10 cellular contexts compared by ENCODE assay signal in the genomic region with DNA sequence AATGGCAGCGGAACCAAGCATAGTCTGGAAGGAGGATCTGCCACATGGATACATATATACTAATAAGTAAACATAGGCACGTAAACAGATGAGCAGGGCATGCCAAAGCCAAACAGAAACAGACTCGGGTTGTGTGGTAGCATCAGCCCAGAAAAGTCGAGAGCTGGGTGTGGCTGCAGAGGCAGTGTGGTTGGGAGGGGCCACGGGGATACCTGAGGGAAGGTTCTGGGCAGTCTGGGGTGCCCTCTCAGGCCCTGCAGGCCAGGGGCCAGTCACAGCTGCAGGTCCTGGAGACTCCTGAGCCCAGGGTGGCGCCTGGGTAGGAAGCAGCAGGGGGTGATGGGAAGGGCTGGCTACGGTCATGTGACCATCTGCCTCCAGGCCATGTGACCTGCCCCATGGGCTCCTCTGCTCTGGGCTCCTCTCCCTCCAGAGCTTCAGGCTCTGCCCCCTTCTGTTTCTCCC. TPM values are rescaled to one million over a fixed set of nuclear protein-coding genes. Genes with fewer than 3 reads are reported as not detected.
A peak's percentile ranks its signal among the peaks of the same experiment; 100 is the strongest.
DNase-seq lines count a peak whose midpoint lies in the region; ATAC-seq, FAIRE-seq and TF ChIP-seq lines count a peak whose summit lies in the region.
"Had no signal": no experiment of that assay in that cellular context is flagged by ENCODE, and none has a peak within 500 bp of the region (broad histone marks: within the 10 kb centered on the region; RNA-seq: fewer than 3 reads in every experiment).

No MANE protein-coding gene starts in this region.

- 86% methylated on average over 7 of the region's 7 CpGs for WGBS in GM12878 (ENCODE audit: insufficient coverage, insufficient replicate concordance, low lambda C conversion rate, missing lambda C conversion rate)

- intact Hi-C loops in Caco-2 (cut with micrococcal nuclease; ENCODE audit: unreplicated experiment), result no loop called here
- intact Hi-C loops in GM12878 (cut with micrococcal nuclease; ENCODE audit: unreplicated experiment), result loop anchor here (2.0 kb wide), 1 partner anchor 286 kb away; no protein-coding TSS in a partner anchor

- H3K27ac ChIP-seq in GM12878 (ENCODE audit: control insufficient read depth, insufficient read depth), result no peak overlapping the region

- ATAC-seq in GM12878 (peak; percentile 71), HG03469 (IDR thresholded peaks at IDR 0.05; ENCODE audit: unreplicated experiment) (no peak), HG02610 (IDR thresholded peaks at IDR 0.05; ENCODE audit: unreplicated experiment) (no peak), GM21576 (IDR thresholded peaks at IDR 0.05; ENCODE audit: unreplicated experiment) (no peak)

- H3K27ac Mint-ChIP-seq in Caco-2 (ENCODE audit: unreplicated experiment) (no peak overlapping the region), nephron (peak overlapping the region; percentile 91 to 96 (median 96))

- no peak overlapping the region for H3K9ac ChIP-seq in GM12878 (ENCODE audit: control insufficient read depth, insufficient read depth, low read length)

- CTCF ChIA-PET in Caco-2 (lab: Charles Lee) (interaction anchor here (0.5 to 1.8 kb wide), 4 partner anchors 34 to 400 kb away, joined by 3 to 8 read pairs (median 6); no protein-coding TSS in a partner anchor), GM12878 (lab: Yijun Ruan, JAX) (interaction anchor here (0.5 to 8.8 kb wide), 18 partner anchors 10 to 622 kb away, joined by 3 to 123 read pairs (median 4); partner anchors contain the start of gene UBR2)

- no peak overlapping the region for H3K4me3 Mint-ChIP-seq in Caco-2 (ENCODE audit: unreplicated experiment)
- no peak overlapping the region for H3K4me3 Mint-ChIP-seq in nephron

- H3K4me1 ChIP-seq in Caco-2 (peaks cover 3% of the 10 kb centered on the region; the same call in 1 of the 2 replicates), GM12878 (ENCODE audit: control insufficient read depth, insufficient read depth, low read length) (no peaks in the 10 kb centered on the region)

- H3K9me3 Mint-ChIP-seq in Caco-2 (ENCODE audit: unreplicated experiment) (no peaks in the 10 kb centered on the region), nephron (no peaks in the 10 kb centered on the region)

- RAD21 ChIA-PET in GM12878 (lab: Charles Lee; ENCODE audit: unreplicated experiment), result interaction anchor here (1.1 to 7.2 kb wide), 6 partner anchors 18 to 286 kb away, joined by 3 to 77 read pairs (median 6); no protein-coding TSS in a partner anchor

- FAIRE-seq in GM12878 (lab: Jason Lieb, UNC), result no peak

- in situ Hi-C loops in GM12878 (cut with MboI), result loop anchor here (5.0 kb wide), 1 partner anchor 287 kb away; no protein-coding TSS in a partner anchor

- no peak for TF ChIP-seq EP300 in GM12878 (IDR thresholded peaks at IDR 0.05; ENCODE audit: borderline replicate concordance in 1 of 2, control insufficient read depth in 1 of 2, low read depth in 2 of 2, low read length in 2 of 2)

- POLR2A ChIA-PET in Caco-2 (lab: Charles Lee) (no interaction called here), GM12878 (lab: Charles Lee) (interaction anchor here (0.6 to 0.8 kb wide), 2 partner anchors 23 to 644 kb away, joined by 3 to 6 read pairs; no protein-coding TSS in a partner anchor)

- no peak for TF ChIP-seq CTCF in Caco-2 (IDR thresholded peaks at IDR 0.05; ENCODE audit: insufficient read depth in 1 of 2, low read depth in 1 of 2, low read length in 1 of 2, severe bottlenecking in 1 of 2, unreplicated experiment in 1 of 2)
- TF ChIP-seq CTCF in LNCaP clone FGC (IDR thresholded peaks at IDR 0.05; ENCODE audit: control insufficient read depth, extremely low read depth, insufficient read depth), result no peak
- no peak for TF ChIP-seq CTCF in GM12878 (IDR thresholded peaks at IDR 0.05 in 2 of 3, conservative IDR thresholded peaks at IDR 0.05 in 1 of 3; ENCODE audit: control insufficient read depth in 2 of 3, extremely low read depth in 1 of 3, insufficient read depth in 1 of 3, low read depth in 3 of 3, low read length in 3 of 3)
- no peak for TF ChIP-seq CTCF in nephron (IDR thresholded peaks at IDR 0.05; ENCODE audit: unreplicated experiment in 3 of 3)

- H3K9me3 ChIP-seq in Caco-2, result no peaks in the 10 kb centered on the region
- no peaks in the 10 kb centered on the region for H3K9me3 ChIP-seq in GM12878 (replicated peaks; ENCODE audit: control insufficient read depth, insufficient read depth, low read length)

- no peak for TF ChIP-seq POLR2A in GM12878 (IDR thresholded peaks at IDR 0.05; ENCODE audit: low read depth, low read length)

- no peak overlapping the region for H3K4me3 ChIP-seq in Caco-2 (ENCODE audit: low read depth, low read length)
- H3K4me3 ChIP-seq in LNCaP clone FGC (ENCODE audit: low read depth, low read length), result peak overlapping the region; percentile 39
- H3K4me3 ChIP-seq in GM12878, result no peak overlapping the region

- no peak overlapping the region for H3K4me2 ChIP-seq in GM12878 (ENCODE audit: control insufficient read depth, insufficient read depth)

- no peak for TF ChIP-seq RAD21 in GM12878 (IDR thresholded peaks at IDR 0.05; ENCODE audit: insufficient read depth, low read depth, low read length)

- H3K27me3 Mint-ChIP-seq in Caco-2 (ENCODE audit: insufficient read depth, unreplicated experiment) (no peaks in the 10 kb centered on the region), nephron (ENCODE audit: low read depth) (peaks cover 7% of the 10 kb centered on the region)

- H3K27me3 ChIP-seq in Caco-2 (replicated peaks; ENCODE audit: control insufficient read depth, insufficient read depth, low read length) (no peaks in the 10 kb centered on the region; the same call in 1 of the 2 replicates), GM12878 (replicated peaks in 1 of 2; ENCODE audit: control insufficient read depth in 2 of 2, insufficient read depth in 2 of 2, low read length in 1 of 2) (no peaks in the 10 kb centered on the region)

- H3K36me3 ChIP-seq in Caco-2 (ENCODE audit: control insufficient read depth, insufficient read depth, low read length), result no peaks in the 10 kb centered on the region
- peaks cover 0 to 7% of the 10 kb centered on the region in 2 experiments; a peak in 2 of 4 replicates for H3K36me3 ChIP-seq in GM12878 (ENCODE audit: control insufficient read depth in 2 of 2, insufficient read depth in 2 of 2, low read length in 1 of 2)

- DNase-seq in Caco-2 (peak; percentile 10 to 39), LNCaP clone FGC (ENCODE audit: low read depth) (peak; percentile 21), GM12878 (ENCODE audit: low read depth, low spot score) (no peak)
- DNase-seq in stimulated activated CD4-positive, alpha-beta T cell treated with anti-CD3 and anti-CD28 coated beads, Interleukin-4, amount 100 ng/mL, for 1 hour, result no peak
- DNase-seq: islet precursor cell, NCI-H1048 had no signal

- no peak overlapping the region for H2AFZ ChIP-seq in GM12878 (ENCODE audit: control insufficient read depth, low read depth, low read length)

- no peaks in the 10 kb centered on the region for H4K20me1 ChIP-seq in GM12878 (ENCODE audit: control insufficient read depth, insufficient read depth)

- SMC1A ChIA-PET in GM12878 (lab: Charles Lee; ENCODE audit: uncharacterized antibody, unreplicated experiment), result interaction anchor here (0.6 to 3.0 kb wide), 12 partner anchors 11 to 287 kb away, joined by 3 to 32 read pairs (median 6); no protein-coding TSS in a partner anchor

- BruUV-seq in Caco-2 (replicated peaks; lab: Mats Ljungman, UMichigan) (no TSS peak), GM12878 (replicated peaks; lab: Mats Ljungman, UMichigan) (no TSS peak)

- H3K36me3 Mint-ChIP-seq in Caco-2 (ENCODE audit: insufficient read depth, unreplicated experiment), result no peaks in the 10 kb centered on the region
- H3K36me3 Mint-ChIP-seq in nephron (ENCODE audit: low read depth), result peaks cover 39% of the 10 kb centered on the region

- no peaks in the 10 kb centered on the region for H3K79me2 ChIP-seq in GM12878 (ENCODE audit: control insufficient read depth, insufficient read depth, low read length)

- H3K4me1 Mint-ChIP-seq in Caco-2 (ENCODE audit: low read depth, unreplicated experiment) (no peaks in the 10 kb centered on the region), nephron (peaks cover 40% of the 10 kb centered on the region)

TF ChIP-seq in GM12878, 131 proteins besides CTCF, POLR2A, EP300 and RAD21 (continues in another document):
- no peak for TF ChIP-seq KDM1A (IDR thresholded peaks at IDR 0.05; ENCODE audit: borderline replicate concordance)
- TF ChIP-seq, protein P1, sequence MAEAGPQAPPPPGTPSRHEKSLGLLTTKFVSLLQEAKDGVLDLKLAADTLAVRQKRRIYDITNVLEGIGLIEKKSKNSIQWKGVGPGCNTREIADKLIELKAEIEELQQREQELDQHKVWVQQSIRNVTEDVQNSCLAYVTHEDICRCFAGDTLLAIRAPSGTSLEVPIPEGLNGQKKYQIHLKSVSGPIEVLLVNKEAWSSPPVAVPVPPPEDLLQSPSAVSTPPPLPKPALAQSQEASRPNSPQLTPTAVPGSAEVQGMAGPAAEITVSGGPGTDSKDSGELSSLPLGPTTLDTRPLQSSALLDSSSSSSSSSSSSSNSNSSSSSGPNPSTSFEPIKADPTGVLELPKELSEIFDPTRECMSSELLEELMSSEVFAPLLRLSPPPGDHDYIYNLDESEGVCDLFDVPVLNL (IDR thresholded peaks at IDR 0.05; ENCODE audit: low read depth, low read length), result no peak
- TF ChIP-seq, protein P2, sequence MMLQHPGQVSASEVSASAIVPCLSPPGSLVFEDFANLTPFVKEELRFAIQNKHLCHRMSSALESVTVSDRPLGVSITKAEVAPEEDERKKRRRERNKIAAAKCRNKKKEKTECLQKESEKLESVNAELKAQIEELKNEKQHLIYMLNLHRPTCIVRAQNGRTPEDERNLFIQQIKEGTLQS (IDR thresholded peaks at IDR 0.05; ENCODE audit: borderline replicate concordance, extremely low read depth, low read depth, low read length), result 0 out of 2 replicates have a peak, but pooled peaks have one; percentile 10

RNA-seq across cellular contexts. Expression of gene MRPS10, which starts 42.8 kb away (rescaled TPM):
- total RNA-seq in Caco-2 (2022) (32.3 and 38.6 TPM in 2 replicates), GM12878 (2014; rRNA removed) (35.4 and 41.7 TPM in 2 replicates), GM12878 (2014; rRNA removed; fragmentation: Illumina TruSeq; extraction: Trizol) (48.3 and 49.2 TPM in 2 replicates), GM12878 (2021) (26.3 and 28.5 TPM in 2 replicates)
- 31.4 and 32.3 TPM in 2 replicates for total RNA-seq in GM12878 (2013; cell fraction: nucleolus; rRNA removed)
- 11.5 TPM for polyA plus RNA-seq in GM12878 (2011; ENCODE audit: low read depth)
- polyA plus RNA-seq in GM12878 (2011; rRNA removed) (49.0 and 63.6 TPM in 2 replicates), GM12878 (2014; fragmentation: Illumina TruSeq; extraction: Trizol) (56.9 and 66.2 TPM in 2 replicates), GM12878 (2014; fragmentation: Nextera tagmentation; extraction: Ambion mirVana) (10 to 100 TPM; 70.4 to 83.3 TPM), GM12878 (2014; rRNA removed) (36.8 and 46.5 TPM in 2 replicates), GM12878 (2016; fragmentation: Nextera tagmentation; extraction: Ambion mirVana) (10 to 100 TPM; 56.6 to 58.5 TPM)
- polyA plus RNA-seq in GM12878 (2011; cell fraction: cytosol; rRNA removed), result 21.9 and 22.6 TPM in 2 replicates
- polyA plus RNA-seq in GM12878 (2011; cell fraction: nucleus; rRNA removed), result 9.2 and 10.4 TPM in 2 replicates
- polyA plus RNA-seq in GM12878 (2012), result 22.1 and 22.6 TPM in 2 replicates
- 12.9 and 16.2 TPM in 2 replicates for polyA minus RNA-seq in GM12878 (2011; rRNA and poly(A)+ RNA removed)
- polyA minus RNA-seq in GM12878 (2011; cell fraction: cytosol; rRNA and poly(A)+ RNA removed), result 5.4 and 5.6 TPM in 2 replicates
- polyA minus RNA-seq in GM12878 (2011; cell fraction: nucleus; rRNA and poly(A)+ RNA removed), result 4.1 and 5.7 TPM in 2 replicates

Comparison
In these comparisons a context has a peak if more than half of its experiments do, and no peak if none do; other contexts are left out.
1. DNase-seq: peak in Caco-2 (2 of 2) and LNCaP clone FGC (single experiment); none in GM12878 (single experiment) and stimulated activated CD4-positive, alpha-beta T cell treated with anti-CD3 and anti-CD28 coated beads, Interleukin-4, amount 100 ng/mL, for 1 hour (single experiment).